In genomic region chr2:60898567-60898966, GRCh38 we compare ENCODE assay signal across 12 cellular contexts.
"Had no signal": no experiment of that assay in that cellular context is flagged by ENCODE, and none has a peak within 500 bp of the region (broad histone marks: within the 10 kb centered on the region; RNA-seq: fewer than 3 reads in every experiment).

No MANE protein-coding gene starts in this region.

- H3K27ac ChIP-seq: coronary artery, foreskin keratinocyte, lower lobe of right lung, neutrophil, suprapubic skin had no signal

- DNase-seq: effector CD4-positive, alpha-beta T cell; foreskin keratinocyte; immature natural killer cell; left cardiac atrium; lower lobe of right lung; naive B cell; upper lobe of left lung had no signal

- H3K4me3 Mint-ChIP-seq: immature natural killer cell had no signal

- H3K9me3 Mint-ChIP-seq: immature natural killer cell, naive B cell had no signal

- ATAC-seq: foreskin keratinocyte, left cardiac atrium, lower lobe of right lung, SK-N-SH treated with all-trans-retinoic acid at 6 μM for 48 hours had no signal

- H3K27me3 ChIP-seq: foreskin keratinocyte, neutrophil, suprapubic skin, upper lobe of left lung had no signal

- H3K9me3 ChIP-seq: lower lobe of right lung, neutrophil, suprapubic skin, upper lobe of left lung had no signal

- H3K4me3 ChIP-seq: coronary artery, lower lobe of right lung, skin epidermis, suprapubic skin, upper lobe of left lung had no signal

- H3K4me1 ChIP-seq: foreskin keratinocyte had no signal

- H3K27me3 Mint-ChIP-seq: naive B cell had no signal
